Comparison of ENCODE assay signal across 7 cellular contexts in the genomic region with DNA sequence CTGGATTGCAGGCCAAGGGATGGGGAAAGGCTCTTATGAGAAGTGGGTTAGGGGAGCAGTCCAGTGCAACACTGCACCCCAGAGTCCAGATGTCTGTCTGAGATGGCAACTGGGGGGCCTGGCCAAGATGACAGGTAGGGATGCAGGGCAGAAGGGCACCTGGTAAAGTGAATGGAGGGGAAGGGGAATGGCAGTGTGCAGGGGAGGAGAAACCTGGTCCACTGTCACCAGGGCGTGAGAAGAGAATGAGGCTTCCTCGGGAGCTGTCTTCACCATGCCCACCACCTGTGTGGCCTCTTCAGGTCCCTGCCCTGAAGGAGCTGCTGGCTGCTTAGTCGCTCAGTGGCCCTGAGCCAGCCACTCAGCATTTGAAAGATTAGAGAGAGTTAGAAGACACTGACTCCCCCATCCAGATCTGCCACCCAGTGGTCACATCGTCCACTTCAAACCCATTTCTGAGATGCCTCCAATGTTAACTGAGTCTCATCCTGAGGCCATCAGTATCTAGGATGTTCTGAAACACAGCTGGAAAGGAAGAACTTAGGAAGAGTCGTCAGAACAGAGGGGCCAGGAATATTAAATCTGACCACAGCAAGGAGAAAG.
DNase-seq lines count a peak whose midpoint lies in the region; ATAC-seq and FAIRE-seq lines count a peak whose summit lies in the region.

No MANE protein-coding gene starts in this region.

- H3K27ac ChIP-seq in angular gyrus (ENCODE audit: low read depth, low read length) (peak overlapping the region; percentile 90), stomach smooth muscle (ENCODE audit: low read length) (peak overlapping the region; percentile 83)

- no peaks in the 10 kb centered on the region for H3K27me3 ChIP-seq in stomach smooth muscle (ENCODE audit: control insufficient read depth in 1 of 2, insufficient read depth in 2 of 2, low read length in 2 of 2)

- no peaks in the 10 kb centered on the region for H3K36me3 ChIP-seq in stomach smooth muscle (ENCODE audit: control insufficient read depth in 2 of 2, insufficient read depth in 2 of 2, low read length in 2 of 2)

- H3K9me3 ChIP-seq in stomach smooth muscle (ENCODE audit: control insufficient read depth in 2 of 2, low read length in 2 of 2), result no peaks in the 10 kb centered on the region

- no peak for FAIRE-seq in HTR-8/SVneo (lab: Jason Lieb, UNC)

- H3K9ac ChIP-seq in stomach smooth muscle (ENCODE audit: low read length in 2 of 2), result peak overlapping the region in 1 of 2 donors; percentile 51

- DNase-seq in HTR-8/SVneo (ENCODE audit: insufficient read length, low spot score) (peak; percentile 61), hepatic stellate cell (ENCODE audit: low spot score) (peak; percentile 56), activated gamma-delta T cell (lab: John Stamatoyannopoulos, UW) (no peak), AML-193 (lab: John Stamatoyannopoulos, UW) (no peak)

- no peak for ATAC-seq in HG03457 (IDR thresholded peaks at IDR 0.05; ENCODE audit: unreplicated experiment)

- H3K4me1 ChIP-seq in stomach smooth muscle (ENCODE audit: control insufficient read depth, insufficient read depth, low read length), result peaks cover 57% of the 10 kb centered on the region

- H3K4me3 ChIP-seq in stomach smooth muscle (ENCODE audit: low read length in 2 of 2), result peak overlapping the region; percentile 12 to 62

Comparison
In these comparisons a context has a peak if more than half of its experiments do, and no peak if none do; other contexts are left out.
1. DNase-seq: peak in HTR-8/SVneo (single experiment) and hepatic stellate cell (single experiment); none in activated gamma-delta T cell (single experiment) and AML-193 (0 of 2).